8 cellular contexts compared by ENCODE assay signal in genomic region chr6:118933855-118934460, GRCh38. TPM values are rescaled to one million over a fixed set of nuclear protein-coding genes. Genes with fewer than 3 reads are reported as not detected.
DNase-seq lines count a peak whose midpoint lies in the region; ATAC-seq and TF ChIP-seq lines count a peak whose summit lies in the region.

No MANE protein-coding gene starts in this region.

- no peaks in the 10 kb centered on the region for H4K20me1 ChIP-seq in mammary epithelial cell (ENCODE audit: insufficient read depth, low read length)

- H2AFZ ChIP-seq in mammary epithelial cell (ENCODE audit: low read depth, low read length): no peak overlapping the region

- peaks cover 26% of the 10 kb centered on the region for H3K4me1 Mint-ChIP-seq in T-helper 2 cell treated with Interferon-gamma antibody and Interleukin-4, amounts not matched to agents 5 μg/mL and 100 μg/mL, for 36 hours (ENCODE audit: low read depth)
- H3K4me1 Mint-ChIP-seq in natural killer cell: peaks cover 25 to 41% of the 10 kb centered on the region in 2 donors

- TF ChIP-seq CTCF in mammary epithelial cell (conservative IDR thresholded peaks at IDR 0.05 in 1 of 2, IDR thresholded peaks at IDR 0.05 in 1 of 2; ENCODE audit: extremely low read depth in 1 of 2, insufficient read depth in 1 of 2, low read depth in 1 of 2, low read length in 2 of 2): no peak
- no peak for TF ChIP-seq CTCF in natural killer cell (IDR thresholded peaks at IDR 0.05)
- TF ChIP-seq CTCF in GM20000 (IDR thresholded peaks at IDR 0.05; ENCODE audit: extremely low read depth, missing control alignments): no peak

- H3K9ac ChIP-seq in mammary epithelial cell (ENCODE audit: insufficient read depth, low read length): no peak overlapping the region

- no peaks in the 10 kb centered on the region for H3K4me1 ChIP-seq in mammary epithelial cell (ENCODE audit: insufficient read depth, low read length)

- dilution Hi-C loops in mammary epithelial cell (cut with HindIII; ENCODE audit: low sequenced_read_pairs): no loop called here

- BruUV-seq in mammary epithelial cell (replicated peaks; lab: Mats Ljungman, UMichigan): TSS peak; percentile 35

- peaks cover 16% of the 10 kb centered on the region for H3K36me3 Mint-ChIP-seq in T-helper 2 cell treated with Interferon-gamma antibody and Interleukin-4, amounts not matched to agents 5 μg/mL and 100 μg/mL, for 36 hours (ENCODE audit: low read depth)
- peaks cover 7% of the 10 kb centered on the region for H3K36me3 Mint-ChIP-seq in natural killer cell

- peaks cover 25% of the 10 kb centered on the region for H3K79me2 ChIP-seq in mammary epithelial cell (ENCODE audit: insufficient read depth, low read length)

- no peaks in the 10 kb centered on the region for H3K27me3 ChIP-seq in mammary epithelial cell (ENCODE audit: insufficient read depth, low read length)

- H3K9me3 ChIP-seq in mammary epithelial cell (replicated peaks; ENCODE audit: insufficient read depth, low read length): no peaks in the 10 kb centered on the region

- H3K4me3 Mint-ChIP-seq in T-helper 2 cell treated with Interferon-gamma antibody and Interleukin-4, amounts not matched to agents 5 μg/mL and 100 μg/mL, for 36 hours: peak overlapping the region; percentile 89
- H3K4me3 Mint-ChIP-seq in natural killer cell: peak overlapping the region; percentile 92

- H3K36me3 ChIP-seq in mammary epithelial cell (ENCODE audit: insufficient read depth, low read length): peaks cover 9% of the 10 kb centered on the region

- peak; percentile 0 for ATAC-seq in HG03196 (IDR thresholded peaks at IDR 0.05; ENCODE audit: unreplicated experiment)
- no peak for ATAC-seq in natural killer cell

- H3K9me3 Mint-ChIP-seq in T-helper 2 cell treated with Interferon-gamma antibody and Interleukin-4, amounts not matched to agents 5 μg/mL and 100 μg/mL, for 36 hours: peaks cover 4% of the 10 kb centered on the region
- no peaks in the 10 kb centered on the region for H3K9me3 Mint-ChIP-seq in natural killer cell

- in situ Hi-C loops in mammary epithelial cell (cut with MboI; ENCODE audit: low sequenced_read_pairs in 2 of 2): no loop called here

- peak overlapping the region; percentile 66 to 98 (median 95) for H3K4me3 ChIP-seq in mammary epithelial cell (replicated peaks in 1 of 3; ENCODE audit: insufficient read depth in 1 of 3, low read depth in 2 of 3, low read length in 3 of 3)

- H3K27ac ChIP-seq in mammary epithelial cell (ENCODE audit: insufficient read depth, low read depth, low read length): no peak overlapping the region

- H3K27me3 Mint-ChIP-seq in T-helper 2 cell treated with Interferon-gamma antibody and Interleukin-4, amounts not matched to agents 5 μg/mL and 100 μg/mL, for 36 hours (ENCODE audit: low read depth): no peaks in the 10 kb centered on the region
- H3K27me3 Mint-ChIP-seq in natural killer cell (ENCODE audit: low read depth in 2 of 2): no peaks in the 10 kb centered on the region

- intact Hi-C loops in mammary epithelial cell (cut with micrococcal nuclease): loop anchor here (2.0 kb wide), 1 partner anchor 39 kb away; the partner anchor contains the start of gene ASF1A
- intact Hi-C loops in natural killer cell (cut with micrococcal nuclease): loop anchor here (1.0 kb wide), 1 partner anchor 38 kb away; no protein-coding TSS in a partner anchor

- 32% methylated on average over 6 of the region's 8 CpGs for WGBS in mammary epithelial cell (ENCODE audit: low coverage, missing lambda C conversion rate)

- H3K4me2 ChIP-seq in mammary epithelial cell (ENCODE audit: insufficient read depth, low read depth, low read length): peak overlapping the region; percentile 86

- peak overlapping the region; percentile 90 for H3K27ac Mint-ChIP-seq in T-helper 2 cell treated with Interferon-gamma antibody and Interleukin-4, amounts not matched to agents 5 μg/mL and 100 μg/mL, for 36 hours
- peak overlapping the region; percentile 91 to 95 for H3K27ac Mint-ChIP-seq in natural killer cell

- CTCF ChIA-PET in mammary epithelial cell (lab: Charles Lee; ENCODE audit: low non-redundant PET): no interaction called here

- no peak for DNase-seq in T-helper 2 cell treated with Interferon-gamma antibody and Interleukin-4, amounts not matched to agents 5 μg/mL and 100 μg/mL, for 36 hours (ENCODE audit: low spot score)
- DNase-seq in T-helper 2 cell (no peak), mammary epithelial cell (no peak), natural killer cell (no peak), GM20000 (ENCODE audit: low spot score) (no peak), COR-L47 (lab: John Stamatoyannopoulos, UW) (no peak), NCI-H187 treated with DMSO at 0.1 percent for 48 hours (lab: John Stamatoyannopoulos, UW) (no peak)

RNA-seq across cellular contexts. Expression of gene MCM9, which starts 1.0 kb away (rescaled TPM):
- total RNA-seq in mammary epithelial cell (10 to 100 TPM; 12.3 to 15.2 TPM), natural killer cell (10 to 100 TPM; 45.2 to 53.4 (median 52.5) TPM)
- 1.2 TPM for polyA plus RNA-seq in mammary epithelial cell
- polyA minus RNA-seq in mammary epithelial cell: 9.8 TPM

RNA-seq across cellular contexts. Expression of gene ASF1A, which starts 40.0 kb away (rescaled TPM):
- total RNA-seq in mammary epithelial cell (10 to 100 TPM; 19.8 to 29.0 TPM), natural killer cell (10 to 100 TPM in 2 of 3 donors, 1 to 10 TPM in 1; 9.2 to 14.5 (median 10.8) TPM)
- 7.9 TPM for polyA plus RNA-seq in mammary epithelial cell
- polyA minus RNA-seq in mammary epithelial cell: 3.1 TPM
